ENCODE assay signal across 8 cellular contexts in the genomic region with DNA sequence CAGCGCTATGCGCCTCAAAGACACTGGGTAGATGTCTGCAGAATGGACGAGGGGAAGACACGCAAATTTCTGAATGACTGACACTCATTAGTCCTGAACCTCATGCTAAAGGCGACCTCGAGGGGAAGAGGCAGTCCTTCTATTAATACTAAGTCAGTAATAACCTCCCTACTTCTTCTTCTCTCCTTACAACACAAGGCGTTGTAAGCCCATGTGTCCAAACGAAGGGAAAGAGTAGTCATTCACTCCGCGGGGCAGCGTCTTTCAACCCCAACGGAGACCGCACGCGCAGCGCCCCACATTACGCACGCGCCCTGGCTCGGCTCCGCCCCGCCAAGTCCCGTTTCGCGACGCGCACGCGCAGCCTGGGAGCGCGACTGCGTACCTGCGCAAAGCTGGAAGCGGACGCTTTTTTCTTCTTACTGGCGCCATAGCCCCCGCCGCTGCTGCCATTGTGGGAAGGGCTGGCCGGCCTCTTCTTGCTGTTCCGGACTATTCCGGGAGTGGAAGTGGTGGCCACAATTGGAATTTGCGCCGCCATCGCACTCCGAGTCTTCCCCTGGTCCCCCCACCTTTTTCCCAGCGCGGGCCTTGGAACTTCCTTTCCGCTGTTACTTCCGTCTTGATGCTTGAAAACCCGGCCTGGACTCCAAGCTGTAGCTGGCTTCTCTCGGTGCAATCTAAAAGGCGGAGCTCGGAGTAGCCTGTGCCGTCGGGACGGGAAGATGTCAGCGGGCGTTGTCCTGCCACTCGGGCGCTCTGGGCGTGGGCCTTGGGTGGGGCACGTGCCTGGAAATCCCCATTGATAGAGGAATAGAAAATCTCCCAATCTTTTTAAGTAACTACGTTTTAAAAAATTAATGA. TPM values are rescaled to one million over a fixed set of nuclear protein-coding genes. Genes with fewer than 3 reads are reported as not detected.
DNase-seq lines count a peak whose midpoint lies in the region; ATAC-seq and TF ChIP-seq lines count a peak whose summit lies in the region.

A gene with protein sequence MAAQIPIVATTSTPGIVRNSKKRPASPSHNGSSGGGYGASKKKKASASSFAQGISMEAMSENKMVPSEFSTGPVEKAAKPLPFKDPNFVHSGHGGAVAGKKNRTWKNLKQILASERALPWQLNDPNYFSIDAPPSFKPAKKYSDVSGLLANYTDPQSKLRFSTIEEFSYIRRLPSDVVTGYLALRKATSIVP (minus strand): TSS at position 627 of the 864 bp plus-strand sequence. CDS start 86 bp downstream, at position 541.

- H2AFZ ChIP-seq in trophoblast cell (ENCODE audit: insufficient read depth, low read length, poor library complexity), result peak within 1 kb of the TSS; percentile 52

- peak within 1 kb of the TSS; percentile 59 for H4K12ac ChIP-seq in trophoblast cell (ENCODE audit: low read depth, low read length)

- peak within 1 kb of the TSS; percentile 75 for H4K8ac ChIP-seq in trophoblast cell (ENCODE audit: low read depth, low read length)

- peak within 1 kb of the TSS; percentile 63 for H3K18ac ChIP-seq in trophoblast cell (ENCODE audit: low read length)

- peak; percentile 95 for TF ChIP-seq POLR2A in transverse colon (IDR thresholded peaks at IDR 0.05)

- in situ Hi-C loops in GM13976 (cut with MboI; ENCODE audit: low sequenced_read_pairs, unreplicated experiment), result no loop called here
- in situ Hi-C loops in transverse colon (cut with MboI; ENCODE audit: low pct_ligation_motif_present in 1 of 4, low pct_unique_long_range_greater_than_20kb in 1 of 4, low sequenced_read_pairs in 3 of 4), result no loop called here

- H3K36me3 ChIP-seq in adipocyte (ENCODE audit: control insufficient read depth, insufficient read depth, low read length, severe bottlenecking) (no peaks in the 10 kb centered on the region), cardiac muscle cell (no peaks in the 10 kb centered on the region), trophoblast cell (ENCODE audit: control insufficient read depth in 1 of 2, insufficient read depth in 2 of 2, low read length in 2 of 2) (no peaks in the 10 kb centered on the region), transverse colon (no peaks in the 10 kb centered on the region)

- H3K9ac ChIP-seq in adipocyte (ENCODE audit: low read length) (peak within 1 kb of the TSS; percentile 95), trophoblast cell (ENCODE audit: low read length) (peak within 1 kb of the TSS; percentile 92)

- peak within 1 kb of the TSS; percentile 72 for H4K91ac ChIP-seq in trophoblast cell (ENCODE audit: low read depth, low read length)

- peak within 1 kb of the TSS; percentile 50 for H3K14ac ChIP-seq in trophoblast cell (ENCODE audit: low read length)

- ATAC-seq in HG02852 (IDR thresholded peaks at IDR 0.05; ENCODE audit: unreplicated experiment), result peak; percentile 93

- peaks cover 2% of the 10 kb centered on the region for H3K79me2 ChIP-seq in trophoblast cell (ENCODE audit: control insufficient read depth, insufficient read depth, low read length, poor library complexity)

- intact Hi-C loops in transverse colon (cut with DNase I; ENCODE audit: low total_unique reads), result no loop called here

- H3K79me1 ChIP-seq in trophoblast cell (ENCODE audit: low read length), result peaks cover 10% of the 10 kb centered on the region

- peak within 1 kb of the TSS; percentile 94 for H3K27ac ChIP-seq in cardiac muscle cell
- peak within 1 kb of the TSS; percentile 94 for H3K27ac ChIP-seq in trophoblast cell (ENCODE audit: low read depth, low read length)
- H3K27ac ChIP-seq in transverse colon, result peak within 1 kb of the TSS; percentile 92 to 98 (median 96)

- H3K4me3 ChIP-seq in adipocyte (ENCODE audit: low read length) (peak within 1 kb of the TSS; percentile 87), cardiac muscle cell (peak within 1 kb of the TSS; percentile 74), trophoblast cell (ENCODE audit: low read depth, low read length) (peak within 1 kb of the TSS; percentile 80), transverse colon (peak within 1 kb of the TSS; percentile 60 to 85 (median 64))

- peak within 1 kb of the TSS; percentile 33 for H2BK120ac ChIP-seq in trophoblast cell (ENCODE audit: insufficient read depth, low read length, poor library complexity)

- peak within 1 kb of the TSS; percentile 65 for H2BK5ac ChIP-seq in trophoblast cell (ENCODE audit: low read depth, low read length, poor library complexity)

- H3K23ac ChIP-seq in trophoblast cell (ENCODE audit: low read length), result no peak within 1 kb of the TSS

- peak; percentile 92 for DNase-seq in GM13976 (ENCODE audit: low spot score)
- DNase-seq in NCI-H1436 treated with DMSO at 0.1 percent for 48 hours (lab: John Stamatoyannopoulos, UW), result peak; percentile 65
- DNase-seq in T follicular helper cell (ENCODE audit: low read depth), result peak; percentile 84
- peak; percentile 98 for DNase-seq in adipocyte (ENCODE audit: low read depth)
- peak; percentile 96 for DNase-seq in cardiac muscle cell (ENCODE audit: low read depth in 1 of 2, low spot score in 1 of 2)
- DNase-seq in trophoblast cell, result peak; percentile 96 to 99
- DNase-seq in transverse colon, result peak; percentile 93

- no peak within 1 kb of the TSS for H2AK5ac ChIP-seq in trophoblast cell (ENCODE audit: low read length)

- no peak for TF ChIP-seq CTCF in GM13976 (IDR thresholded peaks at IDR 0.05; ENCODE audit: borderline replicate concordance, control extremely low read depth, extremely low read depth, insufficient read depth, missing control alignments)
- no peak for TF ChIP-seq CTCF in cardiac muscle cell (IDR thresholded peaks at IDR 0.05; ENCODE audit: low read depth, low read length)
- TF ChIP-seq CTCF in transverse colon (IDR thresholded peaks at IDR 0.05), result peak in 1 of 5 experiments; percentile 16

- no peaks in the 10 kb centered on the region for H3K9me3 ChIP-seq in adipocyte (ENCODE audit: control insufficient read depth, low read length)
- H3K9me3 ChIP-seq in cardiac muscle cell (ENCODE audit: low read depth), result no peaks in the 10 kb centered on the region
- no peaks in the 10 kb centered on the region for H3K9me3 ChIP-seq in trophoblast cell (ENCODE audit: insufficient read depth, low read depth, low read length)
- no peaks in the 10 kb centered on the region for H3K9me3 ChIP-seq in transverse colon

- peak within 1 kb of the TSS; percentile 15 for H3K4ac ChIP-seq in trophoblast cell (ENCODE audit: low read depth, low read length)

- TF ChIP-seq EP300 in transverse colon (IDR thresholded peaks at IDR 0.05; ENCODE audit: low read depth), result peak; percentile 2

- no CpG with 5 or more reads among the region's 63 CpGs for WGBS in trophoblast cell (ENCODE audit: extremely low coverage, insufficient coverage, insufficient read length)
- 0 to 1% methylated on average over 10 to 63 of the region's 63 CpGs for WGBS in transverse colon (ENCODE audit: low coverage in 1 of 2), 2 donors

- peak within 1 kb of the TSS; percentile 76 for H3K4me2 ChIP-seq in trophoblast cell (ENCODE audit: low read length)

- H3K27me3 ChIP-seq in adipocyte (replicated peaks; ENCODE audit: control insufficient read depth, insufficient read depth, low read length) (no peaks in the 10 kb centered on the region), cardiac muscle cell (no peaks in the 10 kb centered on the region), trophoblast cell (ENCODE audit: insufficient read depth, low read length) (no peaks in the 10 kb centered on the region), transverse colon (no peaks in the 10 kb centered on the region)

- H3K4me1 ChIP-seq in adipocyte (ENCODE audit: control insufficient read depth, insufficient read depth, low read length) (peaks cover 15% of the 10 kb centered on the region), cardiac muscle cell (ENCODE audit: low read depth) (no peaks in the 10 kb centered on the region), trophoblast cell (ENCODE audit: control insufficient read depth in 1 of 2, insufficient read depth in 2 of 2, low read length in 2 of 2) (peaks cover 6 to 8% of the 10 kb centered on the region in 2 experiments), transverse colon (peaks cover 12 to 28% (median 18%) of the 10 kb centered on the region in 4 donors)

- no peak within 1 kb of the TSS for H2BK12ac ChIP-seq in trophoblast cell (ENCODE audit: low read length)

RNA-seq across cellular contexts. Expression of the gene that starts here (rescaled TPM):
- total RNA-seq in cardiac muscle cell, result 10.7 and 13.5 TPM in 2 replicates
- 25.0 and 27.8 TPM in 2 replicates for polyA plus RNA-seq in cardiac muscle cell
- 23.4 and 24.5 TPM in 2 replicates for polyA plus RNA-seq in trophoblast cell (2013)
- 100 to 1,000 TPM in 1 of 4 donors, 10 to 100 TPM in 3; 10.2 to 277 (median 18.0) TPM for total RNA-seq in transverse colon

Comparison
In these comparisons a context has a peak if more than half of its experiments do, and no peak if none do; other contexts are left out.
1. Peak in every context shown above with its lines: DNase-seq, ATAC-seq, H3K4me3 ChIP-seq and H3K27ac ChIP-seq.